Comparison of ENCODE assay signal across 1 cellular context in genomic region chr16:19139436-19140091, GRCh38.
TF ChIP-seq lines count a peak whose summit lies in the region.

No MANE protein-coding gene starts in this region.

TF ChIP-seq in IMR-90, 13 proteins besides CTCF, POLR2A, EP300 and RAD21:
- TF ChIP-seq ELK1 (IDR thresholded peaks at IDR 0.05; ENCODE audit: borderline replicate concordance, low read depth, low read length) (no peak), USF2 (IDR thresholded peaks at IDR 0.05; ENCODE audit: low read depth, low read length) (no peak), RCOR1 (IDR thresholded peaks at IDR 0.05; ENCODE audit: insufficient replicate concordance, low read length) (no peak), SMC3 (IDR thresholded peaks at IDR 0.05; ENCODE audit: low read depth, low read length) (no peak), RFX5 (IDR thresholded peaks at IDR 0.05; ENCODE audit: low read depth, low read length) (no peak), MAZ (IDR thresholded peaks at IDR 0.05; ENCODE audit: borderline replicate concordance, low read depth, low read length) (no peak), MXI1 (IDR thresholded peaks at IDR 0.05; ENCODE audit: borderline replicate concordance, low read depth, low read length) (no peak)
